ENCODE assay signal across 8 cellular contexts in genomic region chr20:21505161-21505809, GRCh38. TPM values are rescaled to one million over a fixed set of nuclear protein-coding genes. Genes with fewer than 3 reads are reported as not detected.
DNase-seq lines count a peak whose midpoint lies in the region; ATAC-seq and TF ChIP-seq lines count a peak whose summit lies in the region.

No MANE protein-coding gene starts in this region.

- ATAC-seq in HG03521 (IDR thresholded peaks at IDR 0.05; ENCODE audit: unreplicated experiment) (no peak), GM19324 (IDR thresholded peaks at IDR 0.05; ENCODE audit: low FRiP score, unreplicated experiment) (no peak)

- H3K27me3 Mint-ChIP-seq in T-helper 2 cell treated with Interferon-gamma antibody and Interleukin-4, amounts not matched to agents 5 μg/mL and 100 μg/mL, for 36 hours (ENCODE audit: low read depth), result peaks cover 52% of the 10 kb centered on the region

- no peak overlapping the region for H3K27ac ChIP-seq in Karpas-422 (ENCODE audit: low read length)
- H3K27ac ChIP-seq in ascending aorta, result no peak overlapping the region
- H3K27ac ChIP-seq in skeletal muscle tissue (ENCODE audit: low read depth, low read length), result no peak overlapping the region

- DNase-seq in GM13977 (ENCODE audit: low spot score) (peak; percentile 89), Karpas-422 (peak; percentile 86), ascending aorta (ENCODE audit: low spot score in 2 of 2) (no peak), hippocampal formation (lab: John Stamatoyannopoulos, UW) (peak; percentile 9 to 50)
- peak; percentile 63 for DNase-seq in T-helper 2 cell treated with Interferon-gamma antibody and Interleukin-4, amounts not matched to agents 5 μg/mL and 100 μg/mL, for 36 hours (ENCODE audit: low spot score)

- no peak overlapping the region for H2AFZ ChIP-seq in Karpas-422 (ENCODE audit: low read length)

- H3K9me3 ChIP-seq in Karpas-422 (ENCODE audit: low read length), result no peaks in the 10 kb centered on the region
- H3K9me3 ChIP-seq in ascending aorta, result no peaks in the 10 kb centered on the region
- H3K9me3 ChIP-seq in skeletal muscle tissue (ENCODE audit: control insufficient read depth in 3 of 3, low read length in 3 of 3), result no peaks in the 10 kb centered on the region

- no peak overlapping the region for H3K4me2 ChIP-seq in Karpas-422 (ENCODE audit: low read depth, low read length, poor library complexity, severe bottlenecking)

- no peak overlapping the region for H3K9ac ChIP-seq in Karpas-422 (ENCODE audit: low read length)
- no peak overlapping the region for H3K9ac ChIP-seq in skeletal muscle tissue (ENCODE audit: low read depth in 1 of 3, low read length in 3 of 3)

- H3K4me1 ChIP-seq in Karpas-422 (ENCODE audit: low read length) (no peaks in the 10 kb centered on the region), ascending aorta (peaks cover 7 to 12% of the 10 kb centered on the region in 2 donors), skeletal muscle tissue (ENCODE audit: control insufficient read depth in 3 of 3, insufficient read depth in 3 of 3, low read length in 3 of 3) (peaks cover 19 to 31% (median 26%) of the 10 kb centered on the region in 3 donors)

- H3K9me2 ChIP-seq in Karpas-422 (replicated peaks; ENCODE audit: insufficient read depth, low read length), result no peaks in the 10 kb centered on the region

- H3K79me2 ChIP-seq in Karpas-422 (ENCODE audit: low read length), result no peaks in the 10 kb centered on the region

- peak overlapping the region; percentile 52 for H3K4me3 Mint-ChIP-seq in T-helper 2 cell treated with Interferon-gamma antibody and Interleukin-4, amounts not matched to agents 5 μg/mL and 100 μg/mL, for 36 hours

- H3K27me3 ChIP-seq in Karpas-422 (ENCODE audit: low read length), result no peaks in the 10 kb centered on the region
- H3K27me3 ChIP-seq in ascending aorta, result peaks cover 10% of the 10 kb centered on the region
- H3K27me3 ChIP-seq in skeletal muscle tissue (ENCODE audit: control insufficient read depth in 3 of 3, insufficient read depth in 3 of 3, low read length in 3 of 3), result peaks cover 83 to 91% (median 86%) of the 10 kb centered on the region in 3 donors

- H3K36me3 Mint-ChIP-seq in T-helper 2 cell treated with Interferon-gamma antibody and Interleukin-4, amounts not matched to agents 5 μg/mL and 100 μg/mL, for 36 hours (ENCODE audit: low read depth), result peaks cover 2% of the 10 kb centered on the region

- in situ Hi-C loops in GM13977 (cut with MboI; ENCODE audit: low pct_unique_long_range_greater_than_20kb, low sequenced_read_pairs, unreplicated experiment), result loop anchor here (10.0 to 25.0 kb wide), 3 partner anchors 393 to 1143 kb away; partner anchors contain the start of genes INSM1 and LINC00237

- intact Hi-C loops in ascending aorta (cut with DNase I), result loop anchor here (1.0 to 10.0 kb wide), 3 partner anchors 270 to 668 kb away; no protein-coding TSS in a partner anchor

- no peaks in the 10 kb centered on the region for H3K36me3 ChIP-seq in Karpas-422 (ENCODE audit: insufficient read depth, low read length)
- no peaks in the 10 kb centered on the region for H3K36me3 ChIP-seq in ascending aorta
- no peaks in the 10 kb centered on the region for H3K36me3 ChIP-seq in skeletal muscle tissue (ENCODE audit: control insufficient read depth in 3 of 3, insufficient read depth in 3 of 3, low read length in 3 of 3)

- H3K4me1 Mint-ChIP-seq in T-helper 2 cell treated with Interferon-gamma antibody and Interleukin-4, amounts not matched to agents 5 μg/mL and 100 μg/mL, for 36 hours (ENCODE audit: low read depth), result peaks cover 24% of the 10 kb centered on the region

- peak; percentile 98 for TF ChIP-seq CTCF in GM13977 (IDR thresholded peaks at IDR 0.05; ENCODE audit: extremely low read depth, insufficient read depth, missing control alignments)
- peak; percentile 70 to 87 (median 83) for TF ChIP-seq CTCF in ascending aorta (IDR thresholded peaks at IDR 0.05)

- H3K27ac Mint-ChIP-seq in T-helper 2 cell treated with Interferon-gamma antibody and Interleukin-4, amounts not matched to agents 5 μg/mL and 100 μg/mL, for 36 hours, result no peak overlapping the region

- H3K4me3 ChIP-seq in Karpas-422 (ENCODE audit: low read length) (no peak overlapping the region), ascending aorta (peak overlapping the region in 1 of 2 donors; percentile 57), skeletal muscle tissue (ENCODE audit: low read length in 3 of 3) (peak overlapping the region in 2 of 3 donors; percentile 5 to 29)

- no peaks in the 10 kb centered on the region for H4K20me1 ChIP-seq in Karpas-422 (ENCODE audit: insufficient read depth, low read depth, low read length)

- H3K9me3 Mint-ChIP-seq in T-helper 2 cell treated with Interferon-gamma antibody and Interleukin-4, amounts not matched to agents 5 μg/mL and 100 μg/mL, for 36 hours, result no peaks in the 10 kb centered on the region

RNA-seq across cellular contexts. Expression of gene NKX2-2, which starts 8.6 kb away (rescaled TPM):
- not detected in 2 replicates for total RNA-seq in Karpas-422 (2014; rRNA removed; shearing (Covaris generic); ENCODE audit: low replicate concordance)
- total RNA-seq in ascending aorta, result not detected
- not detected for total RNA-seq in skeletal muscle tissue

Comparison
In these comparisons a context has a peak if more than half of its experiments do, and no peak if none do; other contexts are left out.
1. DNase-seq: peak in GM13977 (single experiment), Karpas-422 (single experiment), T-helper 2 cell treated with Interferon-gamma antibody and Interleukin-4, amounts not matched to agents 5 μg/mL and 100 μg/mL, for 36 hours (single experiment) and hippocampal formation (2 of 2); none in ascending aorta (0 of 2).